15 cellular contexts compared by ENCODE assay signal in the genomic region with DNA sequence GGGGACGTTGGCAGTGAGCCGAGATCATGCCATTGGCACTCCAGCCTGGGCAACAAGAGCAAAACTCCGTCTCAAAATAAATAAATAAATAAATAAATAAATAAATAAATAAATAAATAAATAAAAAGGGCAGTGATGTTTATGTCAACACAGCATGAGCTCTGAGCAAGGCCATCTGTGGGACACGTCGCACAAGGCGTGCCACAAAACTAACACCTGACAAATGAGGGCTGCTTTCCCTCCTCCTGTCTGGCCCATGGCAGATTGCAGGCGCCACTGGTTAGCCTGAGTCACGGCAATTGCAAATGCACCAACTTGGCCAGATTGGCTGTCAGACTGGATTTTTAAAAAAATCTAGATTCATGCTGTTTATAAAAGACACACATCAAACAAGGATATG. TPM values are rescaled to one million over a fixed set of nuclear protein-coding genes. Genes with fewer than 3 reads are reported as not detected.
DNase-seq lines count a peak whose midpoint lies in the region; ATAC-seq and TF ChIP-seq lines count a peak whose summit lies in the region.
"Had no signal": no experiment of that assay in that cellular context is flagged by ENCODE, and none has a peak within 500 bp of the region (broad histone marks: within the 10 kb centered on the region; RNA-seq: fewer than 3 reads in every experiment).

No MANE protein-coding gene starts in this region.

- no peak for TF ChIP-seq EP300 in gastroesophageal sphincter (IDR thresholded peaks at IDR 0.05)

- H3K4me1 ChIP-seq in osteoblast (ENCODE audit: insufficient read depth, low read length) (peaks cover 2% of the 10 kb centered on the region), gastroesophageal sphincter (peaks cover 0 to under 1% (median 0%) of the 10 kb centered on the region in 3 donors)

- H3K27me3 ChIP-seq in osteoblast (ENCODE audit: insufficient read depth, low read length) (peaks cover 2% of the 10 kb centered on the region), gastroesophageal sphincter (no peaks in the 10 kb centered on the region)
- H3K27me3 ChIP-seq: BLaER1, hepatocyte had no signal

- DNase-seq in EH (ENCODE audit: low read depth) (peak; percentile 6), NCI-H1694 treated with DMSO at 0.1 percent for 48 hours (lab: John Stamatoyannopoulos, UW) (peak; percentile 83), cerebellum (ENCODE audit: low spot score) (peak; percentile 48), osteoblast (ENCODE audit: insufficient read length, low spot score, missing footprints) (peak; percentile 44), NOMO-1 treated with dmso at 0.1 percent for 144 hours (lab: John Stamatoyannopoulos, UW; ENCODE audit: unreplicated experiment) (no peak)
- no peak for DNase-seq in NK-92 treated with Interleukin-12 subunit alpha and Interleukin-12 subunit beta, amount 100 ng/mL, for 24 hours (lab: John Stamatoyannopoulos, UW)
- no peak for DNase-seq in activated effector memory CD4-positive, alpha-beta T cell treated with Interleukin-2 at 50 U/mL for 16 hours
- DNase-seq: activated naive CD8-positive, alpha-beta T cell treated with anti-CD3 and anti-CD28 coated beads, Interleukin-2, amount 10 ng/mL, durations not matched to agents 7 days and 5 days; DND-41; erythroblast; posterior cingulate gyrus had no signal

- ATAC-seq in gastroesophageal sphincter = no peak
- ATAC-seq: left lobe of liver had no signal

- TF ChIP-seq CTCF in osteoblast (IDR thresholded peaks at IDR 0.05; ENCODE audit: extremely low read depth, low read depth, low read length) (no peak), gastroesophageal sphincter (IDR thresholded peaks at IDR 0.05) (no peak)

- 72 to 73% methylated on average over 5 to 7 of the region's 8 CpGs for WGBS in gastroesophageal sphincter (ENCODE audit: low coverage in 1 of 2), 2 donors

- H2AFZ ChIP-seq in osteoblast (ENCODE audit: low read length) = no peak overlapping the region
- H2AFZ ChIP-seq: hepatocyte had no signal

- no peak overlapping the region for H3K4me2 ChIP-seq in osteoblast (ENCODE audit: insufficient read depth, low read length)
- H3K4me2 ChIP-seq: BLaER1, hepatocyte had no signal

- no peak for TF ChIP-seq POLR2A in gastroesophageal sphincter (IDR thresholded peaks at IDR 0.05)

- no peaks in the 10 kb centered on the region for H3K36me3 ChIP-seq in osteoblast (ENCODE audit: insufficient read depth, low read length)
- no peaks in the 10 kb centered on the region for H3K36me3 ChIP-seq in gastroesophageal sphincter
- H3K36me3 ChIP-seq: BLaER1 had no signal

- H3K4me3 ChIP-seq in osteoblast (ENCODE audit: insufficient read depth, low read length) (no peak overlapping the region), gastroesophageal sphincter (no peak overlapping the region)
- H3K4me3 ChIP-seq: BLaER1, hepatocyte had no signal

- H3K27ac ChIP-seq in osteoblast (ENCODE audit: low read depth, low read length) (no peak overlapping the region), gastroesophageal sphincter (no peak overlapping the region)
- H3K27ac ChIP-seq: BLaER1, hepatocyte had no signal

- no peaks in the 10 kb centered on the region for H4K20me1 ChIP-seq in osteoblast (ENCODE audit: insufficient read depth, low read length)
- H4K20me1 ChIP-seq: BLaER1 had no signal

- no peaks in the 10 kb centered on the region for H3K79me2 ChIP-seq in osteoblast (ENCODE audit: insufficient read depth, low read length)
- H3K79me2 ChIP-seq: hepatocyte had no signal

- H3K9me3 ChIP-seq in osteoblast (ENCODE audit: low read depth, low read length) (no peaks in the 10 kb centered on the region), gastroesophageal sphincter (no peaks in the 10 kb centered on the region)
- H3K9me3 ChIP-seq: BLaER1 had no signal

RNA-seq across cellular contexts. Expression of a gene that starts 25.9 kb away (rescaled TPM):
- 1.00 TPM for total RNA-seq in cerebellum
- total RNA-seq in osteoblast = not detected in 2 replicates
- not detected for total RNA-seq in gastroesophageal sphincter
- total RNA-seq: left lobe of liver had no signal

RNA-seq across cellular contexts. Expression of a gene that starts 41.4 kb away (rescaled TPM):
- total RNA-seq in cerebellum = 52.4 TPM
- total RNA-seq in osteoblast = 36.2 and 37.7 TPM in 2 replicates
- 10 to 100 TPM; 50.9 to 77.5 (median 67.9) TPM for total RNA-seq in gastroesophageal sphincter

Comparison
In these comparisons a context has a peak if more than half of its experiments do, and no peak if none do; other contexts are left out.
1. DNase-seq: peak in EH (single experiment), NCI-H1694 treated with DMSO at 0.1 percent for 48 hours (single experiment), cerebellum (single experiment) and osteoblast (single experiment); none in NK-92 treated with Interleukin-12 subunit alpha and Interleukin-12 subunit beta, amount 100 ng/mL, for 24 hours (single experiment), activated effector memory CD4-positive, alpha-beta T cell treated with Interleukin-2 at 50 U/mL for 16 hours (single experiment) and NOMO-1 treated with dmso at 0.1 percent for 144 hours (single experiment).